ENCODE assay signal across 8 cellular contexts in genomic region chr10:7014721-7015120, GRCh38.
"Had no signal": no experiment of that assay in that cellular context is flagged by ENCODE, and none has a peak within 500 bp of the region (broad histone marks: within the 10 kb centered on the region; RNA-seq: fewer than 3 reads in every experiment).

No MANE protein-coding gene starts in this region.

- DNase-seq: GDM1, GF-D8 had no signal

- H3K4me3 ChIP-seq: GM12878 had no signal

- FAIRE-seq: G401.6, GM12878, GM12891, GM12892, GM18507, GM19239 had no signal
